Comparison of ENCODE assay signal across 1 cellular context in genomic region chr10:68988530-68989316, GRCh38.
TF ChIP-seq lines count a peak whose summit lies in the region.

TSS of gene KIFBP (plus strand) at chr10:68988803. CDS start at chr10:68988833, 30 bp downstream.

TF ChIP-seq in GM12878, 131 proteins besides CTCF, POLR2A, EP300 and RAD21 (continued from another document and continues in another):
- TF ChIP-seq ZBTB4 (CRISPR knock-in tag; IDR thresholded peaks at IDR 0.05) (no peak), ESRRA (IDR thresholded peaks at IDR 0.05; ENCODE audit: low read length) (no peak), CEBPB (IDR thresholded peaks at IDR 0.05; ENCODE audit: borderline replicate concordance in 1 of 2, low read depth in 2 of 2, low read length in 2 of 2) (no peak), SKIL (IDR thresholded peaks at IDR 0.05; ENCODE audit: low read depth, poor library complexity, severe bottlenecking) (peak; percentile 10), CREB1 (IDR thresholded peaks at IDR 0.05; ENCODE audit: low read depth) (peak; percentile 87), EZH2 (IDR thresholded peaks at IDR 0.05; ENCODE audit: borderline replicate concordance, control insufficient read depth, low read depth, low read length) (no peak), IRF3 (IDR thresholded peaks at IDR 0.05) (no peak), TCF7 (IDR thresholded peaks at IDR 0.05; ENCODE audit: borderline replicate concordance) (no peak), SRF (IDR thresholded peaks at IDR 0.05; ENCODE audit: low read depth in 2 of 2, low read length in 2 of 2) (no peak), SREBF1 (IDR thresholded peaks at IDR 0.05; ENCODE audit: low read length) (no peak), YY1 (IDR thresholded peaks at IDR 0.05; ENCODE audit: low read depth, low read length) (peak; percentile 81; the same call in 1 of the 2 replicates), RBBP5 (conservative IDR thresholded peaks at IDR 0.05) (no peak), SMC3 (IDR thresholded peaks at IDR 0.05; ENCODE audit: borderline replicate concordance, low read length) (no peak; the same call in none of the 2 replicates), IRF4 (IDR thresholded peaks at IDR 0.05; ENCODE audit: low read depth, low read length) (0 out of 2 replicates have a peak, but pooled peaks have one; percentile 11), NR2C2 (IDR thresholded peaks at IDR 0.05; ENCODE audit: borderline replicate concordance, control insufficient read depth, insufficient read length, low read depth) (no peak), PKNOX1 (IDR thresholded peaks at IDR 0.05) (peak; percentile 65; the same call in 1 of the 2 replicates), SIN3A (IDR thresholded peaks at IDR 0.05; ENCODE audit: low read depth, low read length) (peak; percentile 2; the same call in 1 of the 2 replicates), NRF1 (conservative IDR thresholded peaks at IDR 0.05; ENCODE audit: low read depth, low read length) (no peak), PBX3 (IDR thresholded peaks at IDR 0.05; ENCODE audit: insufficient replicate concordance, low read depth, low read length) (no peak), TCF12 (IDR thresholded peaks at IDR 0.05; ENCODE audit: low read depth, low read length) (no peak), CHD4 (IDR thresholded peaks at IDR 0.05) (no peak), IKZF1 (conservative IDR thresholded peaks at IDR 0.05) (peak; percentile 90), IRF5 (IDR thresholded peaks at IDR 0.05; ENCODE audit: borderline replicate concordance) (no peak), WRNIP1 (IDR thresholded peaks at IDR 0.05; ENCODE audit: borderline replicate concordance, low read depth, low read length) (no peak), YBX1 (IDR thresholded peaks at IDR 0.05) (no peak), MYB (IDR thresholded peaks at IDR 0.05; ENCODE audit: borderline replicate concordance, low read depth, low read length) (no peak), CREM (IDR thresholded peaks at IDR 0.05; ENCODE audit: low read depth) (peak; percentile 82), ASH2L (IDR thresholded peaks at IDR 0.05; ENCODE audit: borderline replicate concordance, low read depth) (no peak), PML (IDR thresholded peaks at IDR 0.05; ENCODE audit: low read length) (peak; percentile 81; the same call in 1 of the 2 replicates), JUNB (IDR thresholded peaks at IDR 0.05) (no peak), DPF2 (IDR thresholded peaks at IDR 0.05) (0 out of 2 replicates have a peak, but pooled peaks have one; percentile 59), RELB (IDR thresholded peaks at IDR 0.05; ENCODE audit: low read depth) (peak; percentile 84), ATF7 (IDR thresholded peaks at IDR 0.05; ENCODE audit: low read depth) (peak; percentile 19; the same call in 1 of the 2 replicates), E2F4 (IDR thresholded peaks at IDR 0.05; ENCODE audit: low read depth, low read length) (no peak), RB1 (IDR thresholded peaks at IDR 0.05; ENCODE audit: borderline replicate concordance) (peak; percentile 86; the same call in 1 of the 2 replicates), IKZF2 (IDR thresholded peaks at IDR 0.05) (peak; percentile 76 to 83), NFIC (IDR thresholded peaks at IDR 0.05; ENCODE audit: low read depth, low read length) (peak; percentile 38; the same call in 1 of the 2 replicates), SIX5 (IDR thresholded peaks at IDR 0.05; ENCODE audit: low read depth, low read length, severe bottlenecking) (no peak), MTA3 (IDR thresholded peaks at IDR 0.05; ENCODE audit: borderline replicate concordance, low read length) (no peak), JUND (IDR thresholded peaks at IDR 0.05; ENCODE audit: low read depth, low read length) (no peak), BCL11A (IDR thresholded peaks at IDR 0.05; ENCODE audit: low read depth, low read length) (0 out of 2 replicates have a peak, but pooled peaks have one; percentile 18), SMAD1 (IDR thresholded peaks at IDR 0.05; ENCODE audit: low read depth, partially characterized antibody) (no peak), ZBTB33 (IDR thresholded peaks at IDR 0.05) (no peak), SMAD5 (IDR thresholded peaks at IDR 0.05; ENCODE audit: low read depth) (peak; percentile 53; the same call in 1 of the 2 replicates), SPI1 (IDR thresholded peaks at IDR 0.05; ENCODE audit: borderline replicate concordance, insufficient read depth, low read depth, low read length) (no peak), ZNF622 (IDR thresholded peaks at IDR 0.05) (no peak), CEBPZ (IDR thresholded peaks at IDR 0.05; ENCODE audit: low read depth, low read length) (no peak)
